ENCODE assay signal across 8 cellular contexts in genomic region chr22:17910561-17911311, GRCh38.
DNase-seq lines count a peak whose midpoint lies in the region; ATAC-seq lines count a peak whose summit lies in the region.

No MANE protein-coding gene starts in this region.

- POLR2A ChIA-PET in CD8-positive, alpha-beta memory T cell (lab: Charles Lee): no interaction called here

- no peaks in the 10 kb centered on the region for H3K9me3 ChIP-seq in adipocyte (ENCODE audit: control insufficient read depth, low read length)
- H3K9me3 ChIP-seq in CD8-positive, alpha-beta memory T cell (ENCODE audit: low read length): no peaks in the 10 kb centered on the region

- H3K27ac Mint-ChIP-seq in CD8-positive, alpha-beta memory T cell: peak overlapping the region in 2 of 8 donors; percentile 8 to 75

- H3K4me1 Mint-ChIP-seq in CD8-positive, alpha-beta memory T cell: peaks cover 0 to 9% (median 1%) of the 10 kb centered on the region in 3 donors

- no peak overlapping the region for H3K27ac ChIP-seq in CD8-positive, alpha-beta memory T cell (ENCODE audit: low read depth, low read length)

- no peaks in the 10 kb centered on the region for H3K9me3 Mint-ChIP-seq in CD8-positive, alpha-beta memory T cell

- H3K9ac ChIP-seq in adipocyte (ENCODE audit: low read length): peak overlapping the region; percentile 40

- H3K36me3 Mint-ChIP-seq in CD8-positive, alpha-beta memory T cell: peaks cover 0 to 14% (median 4%) of the 10 kb centered on the region in 3 donors

- H3K4me1 ChIP-seq in adipocyte (ENCODE audit: control insufficient read depth, insufficient read depth, low read length): peaks cover 35% of the 10 kb centered on the region
- H3K4me1 ChIP-seq in CD8-positive, alpha-beta memory T cell (ENCODE audit: insufficient read depth, low read length): no peaks in the 10 kb centered on the region

- DNase-seq in HCEC 1CT (peak; percentile 82), adipocyte (ENCODE audit: low read depth) (peak; percentile 86), Right ventricle myocardium superior (peak; percentile 84), pons (ENCODE audit: low spot score) (peak; percentile 91), NCI-H1048 (lab: John Stamatoyannopoulos, UW) (no peak)
- DNase-seq in CD8-positive, alpha-beta memory T cell: no peak
- DNase-seq in effector CD4-positive, alpha-beta T cell: no peak

- peak; percentile 86 for ATAC-seq in Right ventricle myocardium superior (ENCODE audit: poor library complexity)
- no peak for ATAC-seq in GM18511 (IDR thresholded peaks at IDR 0.05; ENCODE audit: unreplicated experiment)

- H3K27me3 Mint-ChIP-seq in CD8-positive, alpha-beta memory T cell: peaks cover 0 to 3% of the 10 kb centered on the region in 2 donors

- CTCF ChIA-PET in CD8-positive, alpha-beta memory T cell (lab: Charles Lee): no interaction called here

- no peak overlapping the region for H3K4me3 Mint-ChIP-seq in CD8-positive, alpha-beta memory T cell

- H3K4me3 ChIP-seq in adipocyte (ENCODE audit: low read length): peak overlapping the region; percentile 36
- no peak overlapping the region for H3K4me3 ChIP-seq in CD8-positive, alpha-beta memory T cell (ENCODE audit: low read length)

- intact Hi-C loops in Right ventricle myocardium superior (cut with DNase I): loop anchor here (5.0 kb wide), 3 partner anchors 37 to 167 kb away; partner anchors contain the start of genes MICAL3 and PEX26

- H3K27me3 ChIP-seq in adipocyte (replicated peaks; ENCODE audit: control insufficient read depth, insufficient read depth, low read length): no peaks in the 10 kb centered on the region
- no peaks in the 10 kb centered on the region for H3K27me3 ChIP-seq in CD8-positive, alpha-beta memory T cell (ENCODE audit: insufficient read depth, low read length, poor library complexity, severe bottlenecking)

- peaks cover 7% of the 10 kb centered on the region for H3K36me3 ChIP-seq in adipocyte (ENCODE audit: control insufficient read depth, insufficient read depth, low read length, severe bottlenecking)
- H3K36me3 ChIP-seq in CD8-positive, alpha-beta memory T cell (ENCODE audit: insufficient read depth, low read length): no peaks in the 10 kb centered on the region

Comparison
In these comparisons a context has a peak if more than half of its experiments do, and no peak if none do; other contexts are left out.
1. DNase-seq: peak in HCEC 1CT (single experiment), adipocyte (single experiment), Right ventricle myocardium superior (single experiment) and pons (single experiment); none in CD8-positive, alpha-beta memory T cell (0 of 5), NCI-H1048 (single experiment) and effector CD4-positive, alpha-beta T cell (single experiment).